ENCODE assay signal across 8 cellular contexts in the genomic region with DNA sequence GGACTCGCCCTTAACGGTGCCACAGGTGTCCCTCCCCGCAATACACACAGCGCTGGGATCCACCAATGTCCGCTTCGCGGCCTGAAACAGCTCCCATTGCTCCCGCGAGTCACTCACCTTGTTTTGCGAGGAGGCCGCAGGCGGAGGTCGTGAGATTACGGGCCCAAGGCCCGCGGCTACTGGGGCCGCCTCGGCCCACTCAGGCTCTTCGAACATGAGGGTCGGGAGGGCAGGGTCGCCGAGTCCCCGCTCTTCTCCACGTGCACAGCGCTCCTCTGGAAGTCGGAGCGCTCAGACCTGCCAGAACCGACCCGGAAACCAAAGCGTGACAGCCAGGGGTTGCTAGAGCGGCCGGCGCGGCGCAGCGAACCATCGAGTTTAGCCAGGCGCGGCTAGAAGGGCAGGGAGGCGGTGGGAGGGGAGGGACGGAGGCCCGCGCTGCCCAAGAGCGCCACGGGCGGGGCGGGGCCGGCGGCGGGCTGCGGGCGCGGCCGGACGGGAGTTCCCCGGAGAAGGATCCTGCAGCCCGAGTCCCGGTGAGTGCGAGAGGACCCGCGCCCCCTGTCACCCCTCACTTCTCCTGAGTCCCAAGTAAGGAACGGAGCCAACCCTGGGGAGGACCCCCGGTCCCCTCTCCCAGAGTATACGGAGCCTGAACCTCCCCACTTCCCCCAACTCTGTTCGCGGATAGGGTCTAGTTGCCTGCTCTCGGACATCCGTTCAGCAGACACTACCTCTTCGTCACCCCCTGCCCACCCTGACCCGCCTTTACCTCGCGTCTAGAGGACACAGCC. TPM values are rescaled to one million over a fixed set of nuclear protein-coding genes. Genes with fewer than 3 reads are reported as not detected.
A peak's percentile ranks its signal among the peaks of the same experiment; 100 is the strongest.
DNase-seq lines count a peak whose midpoint lies in the region; ATAC-seq and TF ChIP-seq lines count a peak whose summit lies in the region.

Gene ILK (plus strand): TSS at position 488 of the 794 bp plus-strand sequence. CDS start 498 bp downstream, outside the sequence.
Gene RRP8 (minus strand): TSS at position 330 of the 794 bp plus-strand sequence. CDS start 114 bp downstream, at position 216.

- H3K4me3 ChIP-seq in BE2C (ENCODE audit: low read depth, low read length) (peak within 1 kb of the TSS; percentile 85), colonic mucosa (peak within 1 kb of the TSS; percentile 77)

- peak within 1 kb of the TSS; percentile 89 for H3K27ac ChIP-seq in colonic mucosa

- intact Hi-C loops in colonic mucosa (cut with DNase I), result loop anchor here (5.0 to 10.0 kb wide), 3 partner anchors 64 to 129 kb away; partner anchors contain the start of genes MRPL17 and TRIM3

- H3K36me3 ChIP-seq in BE2C (peaks cover 23% of the 10 kb centered on the region), colonic mucosa (peaks cover 24% of the 10 kb centered on the region)

- no peaks in the 10 kb centered on the region for H3K9me3 ChIP-seq in BE2C
- H3K9me3 ChIP-seq in colonic mucosa, result no peaks in the 10 kb centered on the region

- ATAC-seq in HG03432 (IDR thresholded peaks at IDR 0.05; ENCODE audit: unreplicated experiment), result peak; percentile 82

- peak; percentile 82 for DNase-seq in BE2C
- DNase-seq in GM19238 (ENCODE audit: insufficient read length, low spot score), result peak; percentile 90
- DNase-seq in NCI-H510A (lab: John Stamatoyannopoulos, UW), result peak; percentile 65
- DNase-seq in activated CD4-positive, alpha-beta T cell treated with anti-CD3 and anti-CD28 coated beads for 48 hours, result peak; percentile 92
- DNase-seq in colonic mucosa, result peak; percentile 93
- peak; percentile 97 for DNase-seq in left kidney (ENCODE audit: low read depth, low spot score)
- peak; percentile 89 for DNase-seq in stimulated activated CD4-positive, alpha-beta T cell treated with anti-CD3 and anti-CD28 coated beads, Interleukin-1b, Interleukin-23, amount 100 ng/mL, for 48 hours

- H3K4me1 ChIP-seq in BE2C (peaks cover 8% of the 10 kb centered on the region), colonic mucosa (peaks cover 18% of the 10 kb centered on the region)

- TF ChIP-seq CTCF in BE2C (IDR thresholded peaks at IDR 0.05; ENCODE audit: low read depth, low read length) (no peak; the same call in 1 of the 2 replicates), colonic mucosa (IDR thresholded peaks at IDR 0.05) (no peak)

- H3K27me3 ChIP-seq in BE2C, result no peaks in the 10 kb centered on the region
- H3K27me3 ChIP-seq in colonic mucosa, result no peaks in the 10 kb centered on the region

- peak within 1 kb of the TSS; percentile 83 to 86 for H3K9ac ChIP-seq in colonic mucosa (ENCODE audit: low read depth in 2 of 2, low read length in 2 of 2)

RNA-seq across cellular contexts. Expression of gene ILK, which starts in this region (rescaled TPM):
- 155 TPM for polyA plus RNA-seq in BE2C (2012; ENCODE audit: insufficient read depth, insufficient read length, low read depth)
- total RNA-seq in colonic mucosa, result 100 to 1,000 TPM; 115 to 157 TPM

RNA-seq across cellular contexts. Expression of gene RRP8, which starts in this region (rescaled TPM):
- polyA plus RNA-seq in BE2C (2012; ENCODE audit: insufficient read depth, insufficient read length, low read depth), result 30.2 TPM
- 10 to 100 TPM; 17.5 to 25.7 TPM for total RNA-seq in colonic mucosa

Comparison
In these comparisons a context has a peak if more than half of its experiments do, and no peak if none do; other contexts are left out.
1. Peak in every context shown above with its lines: DNase-seq, ATAC-seq, H3K4me3 ChIP-seq and H3K27ac ChIP-seq.